In genomic region chr4:42371306-42372063, GRCh38 we compare ENCODE assay signal across 8 cellular contexts. TPM values are rescaled to one million over a fixed set of nuclear protein-coding genes. Genes with fewer than 3 reads are reported as not detected.
A peak's percentile ranks its signal among the peaks of the same experiment; 100 is the strongest.
DNase-seq lines count a peak whose midpoint lies in the region; ATAC-seq, FAIRE-seq and TF ChIP-seq lines count a peak whose summit lies in the region.

No MANE protein-coding gene starts in this region.

- H3K27ac Mint-ChIP-seq in CD4-positive, CD25-positive, alpha-beta regulatory T cell: no peak overlapping the region
- no peak overlapping the region for H3K27ac Mint-ChIP-seq in astrocyte (ENCODE audit: unreplicated experiment)
- H3K27ac Mint-ChIP-seq in CD14-positive monocyte: no peak overlapping the region

- H3K9ac ChIP-seq in MM.1S (ENCODE audit: low read length): no peak overlapping the region
- no peak overlapping the region for H3K9ac ChIP-seq in astrocyte (ENCODE audit: low read length)

- no peaks in the 10 kb centered on the region for H4K20me1 ChIP-seq in MM.1S (ENCODE audit: insufficient read depth, low read length)
- no peaks in the 10 kb centered on the region for H4K20me1 ChIP-seq in astrocyte (ENCODE audit: insufficient read depth, low read length)

- peak in 2 of 3 donors; percentile 3 to 50 for DNase-seq in CD4-positive, CD25-positive, alpha-beta regulatory T cell
- DNase-seq in MM.1S (peak; percentile 59), astrocyte (ENCODE audit: low read depth) (peak; percentile 35), iPS-NIHi11 (ENCODE audit: low spot score) (peak; percentile 31), CD14-positive monocyte (ENCODE audit: low spot score) (no peak), NCI-H146 treated with DMSO at 0.1 percent for 48 hours (lab: John Stamatoyannopoulos, UW; ENCODE audit: unreplicated experiment) (no peak)

- H3K9me2 ChIP-seq in MM.1S (replicated peaks; ENCODE audit: insufficient read depth, low read length): no peaks in the 10 kb centered on the region

- no peak for ATAC-seq in CD4-positive, CD25-positive, alpha-beta regulatory T cell (ENCODE audit: low read depth in 2 of 2)
- ATAC-seq in GM19043 (IDR thresholded peaks at IDR 0.05; ENCODE audit: low read depth, unreplicated experiment): peak; percentile 71
- ATAC-seq in HG03280 (IDR thresholded peaks at IDR 0.05; ENCODE audit: unreplicated experiment): no peak

- no peaks in the 10 kb centered on the region for H3K9me3 ChIP-seq in CD4-positive, CD25-positive, alpha-beta regulatory T cell (ENCODE audit: control insufficient read depth in 2 of 2, low read length in 2 of 2)
- no peaks in the 10 kb centered on the region for H3K9me3 ChIP-seq in MM.1S (replicated peaks; ENCODE audit: insufficient read depth, low read length)
- H3K9me3 ChIP-seq in astrocyte (ENCODE audit: insufficient read depth, low read depth, low read length): no peaks in the 10 kb centered on the region

- H2AFZ ChIP-seq in MM.1S (ENCODE audit: low read length) (no peak overlapping the region), astrocyte (ENCODE audit: low read depth, low read length) (no peak overlapping the region)

- TF ChIP-seq CTCF in MM.1S (IDR thresholded peaks at IDR 0.05; ENCODE audit: low read length) (peak; percentile 65), astrocyte (IDR thresholded peaks at IDR 0.05; ENCODE audit: insufficient read depth, low read depth, low read length) (peak; percentile 61), CD14-positive monocyte (IDR thresholded peaks at IDR 0.05) (no peak)

- H3K27me3 Mint-ChIP-seq in CD4-positive, CD25-positive, alpha-beta regulatory T cell: peaks cover 8% of the 10 kb centered on the region
- H3K27me3 Mint-ChIP-seq in astrocyte (ENCODE audit: low read depth, unreplicated experiment) (no peaks in the 10 kb centered on the region), CD14-positive monocyte (ENCODE audit: low read depth in 3 of 3) (peaks cover 1 to 7% (median 5%) of the 10 kb centered on the region in 3 donors)

- no peaks in the 10 kb centered on the region for H3K4me1 Mint-ChIP-seq in CD4-positive, CD25-positive, alpha-beta regulatory T cell
- H3K4me1 Mint-ChIP-seq in astrocyte (ENCODE audit: low read depth, unreplicated experiment) (no peaks in the 10 kb centered on the region), CD14-positive monocyte (no peaks in the 10 kb centered on the region)

- no peaks in the 10 kb centered on the region for H3K36me3 ChIP-seq in CD4-positive, CD25-positive, alpha-beta regulatory T cell (ENCODE audit: control insufficient read depth, insufficient read depth, low read length)
- H3K36me3 ChIP-seq in MM.1S (replicated peaks; ENCODE audit: insufficient read depth, low read length): no peaks in the 10 kb centered on the region
- H3K36me3 ChIP-seq in astrocyte (ENCODE audit: insufficient read depth, low read length): no peaks in the 10 kb centered on the region

- H3K4me3 Mint-ChIP-seq in CD4-positive, CD25-positive, alpha-beta regulatory T cell: no peak overlapping the region
- H3K4me3 Mint-ChIP-seq in astrocyte (ENCODE audit: unreplicated experiment) (no peak overlapping the region), CD14-positive monocyte (no peak overlapping the region)

- intact Hi-C loops in CD14-positive monocyte (cut with micrococcal nuclease): no loop called here

- H3F3A ChIP-seq in MM.1S (ENCODE audit: insufficient read depth, low read length): no peaks in the 10 kb centered on the region

- no peak overlapping the region for H3K4me3 ChIP-seq in CD4-positive, CD25-positive, alpha-beta regulatory T cell (ENCODE audit: low read depth, low read length)
- H3K4me3 ChIP-seq in MM.1S (ENCODE audit: low read length) (no peak overlapping the region), astrocyte (ENCODE audit: insufficient read depth, low read depth, low read length) (no peak overlapping the region)

- no peaks in the 10 kb centered on the region for H3K36me3 Mint-ChIP-seq in CD4-positive, CD25-positive, alpha-beta regulatory T cell
- H3K36me3 Mint-ChIP-seq in astrocyte (ENCODE audit: low read depth, unreplicated experiment) (no peaks in the 10 kb centered on the region), CD14-positive monocyte (no peaks in the 10 kb centered on the region)

- H3K79me2 ChIP-seq in MM.1S (ENCODE audit: low read length) (no peaks in the 10 kb centered on the region), astrocyte (ENCODE audit: insufficient read depth, low read length) (no peaks in the 10 kb centered on the region)

- no peak for FAIRE-seq in astrocyte (lab: Jason Lieb, UNC)

- H3K9me3 Mint-ChIP-seq in CD4-positive, CD25-positive, alpha-beta regulatory T cell: peaks cover 0 to 4% (median 0%) of the 10 kb centered on the region in 7 donors
- H3K9me3 Mint-ChIP-seq in astrocyte (ENCODE audit: unreplicated experiment) (peaks cover 2% of the 10 kb centered on the region), CD14-positive monocyte (peaks cover 0 to 5% (median 3%) of the 10 kb centered on the region in 7 donors)

- no peaks in the 10 kb centered on the region for H3K4me1 ChIP-seq in CD4-positive, CD25-positive, alpha-beta regulatory T cell (ENCODE audit: control insufficient read depth, insufficient read depth, low read length, poor library complexity, severe bottlenecking)
- H3K4me1 ChIP-seq in MM.1S (ENCODE audit: low read length) (no peaks in the 10 kb centered on the region), astrocyte (ENCODE audit: insufficient read depth, low read length) (no peaks in the 10 kb centered on the region)

- H3K27me3 ChIP-seq in CD4-positive, CD25-positive, alpha-beta regulatory T cell (ENCODE audit: control insufficient read depth, insufficient read depth, low read length): no peaks in the 10 kb centered on the region
- H3K27me3 ChIP-seq in MM.1S (replicated peaks; ENCODE audit: insufficient read depth, low read length): no peaks in the 10 kb centered on the region
- no peaks in the 10 kb centered on the region for H3K27me3 ChIP-seq in astrocyte (ENCODE audit: insufficient read depth, low read length)

- no peak overlapping the region for H3K4me2 ChIP-seq in MM.1S (ENCODE audit: low read depth, low read length)
- H3K4me2 ChIP-seq in astrocyte (ENCODE audit: low read length): no peak overlapping the region

- H3K27ac ChIP-seq in CD4-positive, CD25-positive, alpha-beta regulatory T cell (ENCODE audit: insufficient read depth, low read length, poor library complexity, severe bottlenecking): no peak overlapping the region
- H3K27ac ChIP-seq in MM.1S (ENCODE audit: low read length) (no peak overlapping the region), astrocyte (ENCODE audit: low read depth, low read length) (no peak overlapping the region)

RNA-seq across cellular contexts. Expression of gene SHISA3, which starts 25.8 kb away (rescaled TPM):
- not detected for total RNA-seq in CD4-positive, CD25-positive, alpha-beta regulatory T cell
- not detected for polyA plus RNA-seq in CD4-positive, CD25-positive, alpha-beta regulatory T cell
- not detected in 2 replicates for total RNA-seq in astrocyte
- polyA plus RNA-seq in CD14-positive monocyte: not detected

Comparison
In these comparisons a context has a peak if more than half of its experiments do, and no peak if none do; other contexts are left out.
1. DNase-seq: peak in CD4-positive, CD25-positive, alpha-beta regulatory T cell (2 of 3), MM.1S (single experiment), astrocyte (single experiment) and iPS-NIHi11 (single experiment); none in CD14-positive monocyte (single experiment) and NCI-H146 treated with DMSO at 0.1 percent for 48 hours (single experiment).